ENCODE assay signal across 8 cellular contexts in genomic region chr1:28914228-28915035, GRCh38. TPM values are rescaled to one million over a fixed set of nuclear protein-coding genes. Genes with fewer than 3 reads are reported as not detected.
DNase-seq lines count a peak whose midpoint lies in the region; ATAC-seq, FAIRE-seq and TF ChIP-seq lines count a peak whose summit lies in the region.

TSS of gene EPB41 (plus strand) at chr1:28914569. CDS start at chr1:28987438, 72,869 bp downstream.

- TF ChIP-seq CTCF in psoas muscle (IDR thresholded peaks at IDR 0.05): no peak

- H3K4me1 ChIP-seq in right cardiac atrium (ENCODE audit: control insufficient read depth, insufficient read depth, low read length): peaks cover 4% of the 10 kb centered on the region
- H3K4me1 ChIP-seq in psoas muscle: peaks cover 30% of the 10 kb centered on the region

- ATAC-seq in HG02884 (IDR thresholded peaks at IDR 0.05; ENCODE audit: unreplicated experiment) (peak; percentile 72), right cardiac atrium (peak; percentile 98), psoas muscle (peak; percentile 97 to 98 (median 98))

- under 1% methylated on average over 95 of the region's 95 CpGs for WGBS in right cardiac atrium
- 0 to 1% (median 0%) methylated on average over 49 to 95 of the region's 95 CpGs for WGBS in psoas muscle, 3 donors

- intact Hi-C loops in right cardiac atrium (cut with DNase I) (no loop called here), psoas muscle (cut with DNase I) (loop anchor here in 1 of 2 donors (5.0 kb wide), 1 partner anchor 68 kb away; no protein-coding TSS in a partner anchor)

- H3K27me3 ChIP-seq in right cardiac atrium (ENCODE audit: control insufficient read depth, insufficient read depth) (no peaks in the 10 kb centered on the region), psoas muscle (ENCODE audit: insufficient read depth in 3 of 3, low read length in 2 of 3) (no peaks in the 10 kb centered on the region)

- FAIRE-seq in GM12892 (lab: Jason Lieb, UNC): peak; percentile 95

- H3K4me3 ChIP-seq in right cardiac atrium (ENCODE audit: low read length) (peak within 1 kb of the TSS; percentile 71), psoas muscle (peak within 1 kb of the TSS; percentile 74)

- H3K27ac ChIP-seq in right cardiac atrium (ENCODE audit: low read length): peak within 1 kb of the TSS; percentile 13
- peak within 1 kb of the TSS; percentile 68 for H3K27ac ChIP-seq in psoas muscle

- peaks cover 0 to 4% of the 10 kb centered on the region in 2 donors for H3K36me3 ChIP-seq in psoas muscle (ENCODE audit: insufficient read depth in 1 of 2, low read depth in 1 of 2)

- no peak; the same call in 1 of the 2 replicates for TF ChIP-seq POLR2A in GM12892 (IDR thresholded peaks at IDR 0.05; ENCODE audit: low read depth, low read length)

- DNase-seq in GM12892 (ENCODE audit: insufficient read length) (peak; percentile 97), NCI-H1694 treated with DMSO at 0.1 percent for 48 hours (lab: John Stamatoyannopoulos, UW) (peak; percentile 90), T-helper 2 cell (peak; percentile 82 to 96 (median 85)), amniotic stem cell (lab: John Stamatoyannopoulos, UW) (peak; percentile 60), right cardiac atrium (peak; percentile 89 to 96 (median 96)), psoas muscle (peak; percentile 92 to 93), ureter (ENCODE audit: low spot score) (peak; percentile 91)

- H3K9me3 ChIP-seq in right cardiac atrium (ENCODE audit: control insufficient read depth, low read length) (no peaks in the 10 kb centered on the region), psoas muscle (no peaks in the 10 kb centered on the region)

RNA-seq across cellular contexts. Expression of gene EPB41, which starts in this region (rescaled TPM):
- 19.1 TPM for polyA plus RNA-seq in GM12892 (2012; ENCODE audit: missing spikeins)
- total RNA-seq in right cardiac atrium (10 to 100 TPM; 14.2 to 21.1 (median 18.4) TPM), psoas muscle (10 to 100 TPM; 14.0 to 28.2 (median 22.5) TPM), ureter (109 TPM)
- polyA plus RNA-seq in right cardiac atrium (8.9 TPM), psoas muscle (10 to 100 TPM in 1 of 3 donors, 1 to 10 TPM in 2; 2.0 to 18.0 (median 6.0) TPM)

Comparison
In these comparisons a context has a peak if more than half of its experiments do, and no peak if none do; other contexts are left out.
1. Peak in every context shown above with its lines: DNase-seq, ATAC-seq, H3K4me3 ChIP-seq and H3K27ac ChIP-seq.